8 cellular contexts compared by ENCODE assay signal in the genomic region with DNA sequence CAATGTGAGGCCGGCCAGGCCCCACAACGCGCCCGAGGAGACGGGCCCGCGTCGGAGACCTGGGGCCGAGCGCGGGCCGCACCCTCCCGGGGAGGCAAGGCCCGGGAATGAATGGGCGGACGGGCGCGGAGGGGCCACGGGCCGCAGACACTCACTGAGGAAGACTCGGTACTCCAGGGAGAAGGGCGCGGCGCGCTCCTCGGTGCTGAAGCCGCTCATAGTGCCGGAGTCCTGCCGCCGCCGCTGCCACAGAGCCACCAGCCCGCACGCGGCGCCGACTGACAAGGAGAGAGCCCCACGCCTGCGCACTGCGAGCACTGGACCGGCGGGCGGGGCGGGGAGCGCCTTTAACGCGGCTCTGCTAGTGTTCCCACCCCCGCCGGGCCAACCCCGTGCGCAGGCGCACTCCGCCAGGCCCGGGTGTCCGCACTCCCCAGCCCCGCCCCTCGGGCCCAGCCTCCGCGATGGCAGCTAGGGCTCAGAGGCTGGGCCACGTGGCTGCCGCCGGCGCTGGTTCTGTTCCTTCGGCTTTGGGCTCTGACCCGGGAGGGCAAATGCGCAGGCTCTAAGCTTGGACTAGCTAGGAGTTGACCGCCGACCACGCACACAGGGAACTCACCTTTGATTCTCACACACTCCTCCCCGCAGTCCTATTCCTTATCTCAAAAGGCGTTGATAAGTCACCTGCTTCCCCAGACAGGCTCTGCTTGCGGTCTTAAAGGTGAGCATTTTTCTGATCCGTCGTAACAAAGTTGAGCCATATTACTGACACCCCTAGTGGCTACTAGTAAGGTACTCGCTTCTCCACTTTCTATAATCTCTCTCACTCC. TPM values are rescaled to one million over a fixed set of nuclear protein-coding genes. Genes with fewer than 3 reads are reported as not detected.
DNase-seq lines count a peak whose midpoint lies in the region; ATAC-seq lines count a peak whose summit lies in the region.

TSS of gene PPA1 (minus strand) at position 321 of the 830 bp plus-strand sequence. CDS start at position 219, 102 bp downstream.

- peak within 1 kb of the TSS; percentile 86 to 99 (median 92) for H3K27ac Mint-ChIP-seq in IgD-negative memory B cell

- H3K27ac ChIP-seq in epithelial cell of prostate: peak within 1 kb of the TSS; percentile 70

- no peaks in the 10 kb centered on the region for H3K27me3 Mint-ChIP-seq in IgD-negative memory B cell

- peak within 1 kb of the TSS; percentile 84 to 99 (median 94) for H3K4me3 Mint-ChIP-seq in IgD-negative memory B cell

- no peaks in the 10 kb centered on the region for H3K9me3 Mint-ChIP-seq in IgD-negative memory B cell

- peak; percentile 84 for ATAC-seq in GM21528 (IDR thresholded peaks at IDR 0.05; ENCODE audit: low FRiP score, unreplicated experiment)

- peak; percentile 93 for DNase-seq in DMS114 treated with DMSO at 0.1 percent for 48 hours (lab: John Stamatoyannopoulos, UW; ENCODE audit: unreplicated experiment)
- peak; percentile 99 for DNase-seq in OCI-M1 (lab: John Stamatoyannopoulos, UW)
- peak; percentile 99 for DNase-seq in activated T-cell treated with anti-CD3 and anti-CD28 coated beads for 4 hours
- DNase-seq in epithelial cell of prostate (ENCODE audit: low read depth, low spot score): peak; percentile 72
- DNase-seq in mucosa of gallbladder (ENCODE audit: low spot score): peak; percentile 98
- DNase-seq in stimulated activated CD8-positive, alpha-beta memory T cell treated with anti-CD3 and anti-CD28 coated beads, Interleukin-4, amount 100 ng/mL, for 4 hours (ENCODE audit: low read depth in 2 of 2, low spot score in 1 of 2): peak; percentile 98 to 99

- H3K4me1 Mint-ChIP-seq in IgD-negative memory B cell: peaks cover 11 to 17% (median 12%) of the 10 kb centered on the region in 3 donors

- H3K36me3 Mint-ChIP-seq in IgD-negative memory B cell: no peaks in the 10 kb centered on the region

RNA-seq across cellular contexts. Expression of gene PPA1, which starts in this region (rescaled TPM):
- polyA plus RNA-seq in IgD-negative memory B cell: 76.4 TPM
- total RNA-seq in mucosa of gallbladder: 148 TPM

Comparison
In these comparisons a context has a peak if more than half of its experiments do, and no peak if none do; other contexts are left out.
1. Peak in every context shown above with its lines: DNase-seq, ATAC-seq and H3K27ac ChIP-seq.